Comparison of ENCODE assay signal across 1 cellular context in the genomic region with DNA sequence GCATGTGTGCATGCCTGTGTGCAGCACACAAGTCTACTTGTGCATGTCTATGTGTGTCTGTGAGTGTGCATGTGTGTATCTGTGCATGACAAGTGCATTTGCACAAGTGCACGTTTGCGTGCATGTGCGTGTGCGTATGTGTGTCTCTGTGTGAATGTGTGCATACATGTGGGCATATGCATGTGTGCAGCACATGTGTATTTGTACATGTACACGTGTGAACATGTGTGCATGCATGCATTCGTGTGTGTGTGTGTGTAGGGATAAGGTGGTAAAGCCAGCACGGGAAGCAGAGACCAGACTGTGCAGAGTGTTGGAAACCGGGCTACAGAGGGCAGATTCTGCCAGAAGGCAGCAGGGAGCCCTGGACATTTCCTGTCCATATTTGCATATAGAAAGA.
TF ChIP-seq lines count a peak whose summit lies in the region.

No MANE protein-coding gene starts in this region.

TF ChIP-seq in endothelial cell of umbilical vein, 7 proteins besides CTCF, POLR2A, EP300 and RAD21:
- TF ChIP-seq JUN (IDR thresholded peaks at IDR 0.05; ENCODE audit: borderline replicate concordance, insufficient read depth, insufficient read length, low read depth), result no peak
- TF ChIP-seq, protein P1, sequence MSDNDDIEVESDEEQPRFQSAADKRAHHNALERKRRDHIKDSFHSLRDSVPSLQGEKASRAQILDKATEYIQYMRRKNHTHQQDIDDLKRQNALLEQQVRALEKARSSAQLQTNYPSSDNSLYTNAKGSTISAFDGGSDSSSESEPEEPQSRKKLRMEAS (IDR thresholded peaks at IDR 0.05; ENCODE audit: insufficient read depth, insufficient read length), result peak; percentile 6
- no peak for TF ChIP-seq EZH2 (IDR thresholded peaks at IDR 0.05; ENCODE audit: borderline replicate concordance, low read depth, low read length, severe bottlenecking)
